Comparison of ENCODE assay signal across 10 cellular contexts in genomic region chr2:238433941-238434845, GRCh38.
A peak's percentile ranks its signal among the peaks of the same experiment; 100 is the strongest.
DNase-seq lines count a peak whose midpoint lies in the region; ATAC-seq and TF ChIP-seq lines count a peak whose summit lies in the region.
"Had no signal": no experiment of that assay in that cellular context is flagged by ENCODE, and none has a peak within 500 bp of the region (broad histone marks: within the 10 kb centered on the region; RNA-seq: fewer than 3 reads in every experiment).

No MANE protein-coding gene starts in this region.

- peak overlapping the region; percentile 100 for H3K27ac ChIP-seq in epithelial cell of prostate
- H3K27ac ChIP-seq: hepatocyte had no signal

- DNase-seq in GM04503 (ENCODE audit: low read depth) = peak; percentile 86
- DNase-seq in epithelial cell of prostate (ENCODE audit: low read depth, low spot score) = peak; percentile 43
- DNase-seq in skeletal muscle cell (ENCODE audit: low read depth) = peak; percentile 74
- no peak for DNase-seq in NCI-H2029 (lab: John Stamatoyannopoulos, UW)
- DNase-seq: T1000 had no signal

- no peak overlapping the region for H3K4me3 ChIP-seq in skeletal muscle cell (ENCODE audit: low read depth, low read length)
- H3K4me3 ChIP-seq: hepatocyte, K562 had no signal

- ATAC-seq in SK-N-SH treated with all-trans-retinoic acid at 6 μM for 48 hours = peak; percentile 82
- ATAC-seq in HG02610 (IDR thresholded peaks at IDR 0.05; ENCODE audit: unreplicated experiment) = no peak
- ATAC-seq in GM21528 (IDR thresholded peaks at IDR 0.05; ENCODE audit: low FRiP score, unreplicated experiment) = no peak
- ATAC-seq: K562 had no signal

TF ChIP-seq in SK-N-SH treated with all-trans-retinoic acid at 6 μM for 48 hours, 23 proteins besides CTCF, POLR2A, EP300 and RAD21:
- TF ChIP-seq RARB (CRISPR knock-in tag; IDR thresholded peaks at IDR 0.05) (no peak), TSHZ2 (CRISPR knock-in tag; IDR thresholded peaks at IDR 0.05) (no peak), ZNF565 (CRISPR knock-in tag; conservative IDR thresholded peaks at IDR 0.05; ENCODE audit: low read depth) (no peak), ARNTL (CRISPR knock-in tag; IDR thresholded peaks at IDR 0.05; ENCODE audit: borderline replicate concordance, low read depth) (no peak), TCF4 (CRISPR knock-in tag; IDR thresholded peaks at IDR 0.05; ENCODE audit: borderline replicate concordance) (no peak), SNAI2 (CRISPR knock-in tag; IDR thresholded peaks at IDR 0.05) (no peak), ZFP3 (CRISPR knock-in tag; IDR thresholded peaks at IDR 0.05) (no peak), PATZ1 (CRISPR knock-in tag; IDR thresholded peaks at IDR 0.05; ENCODE audit: borderline replicate concordance) (no peak), CSDC2 (CRISPR knock-in tag; IDR thresholded peaks at IDR 0.05) (no peak), POU6F1 (CRISPR knock-in tag; IDR thresholded peaks at IDR 0.05; ENCODE audit: borderline replicate concordance, low read depth) (no peak)
